ENCODE assay signal across 26 cellular contexts in the genomic region with DNA sequence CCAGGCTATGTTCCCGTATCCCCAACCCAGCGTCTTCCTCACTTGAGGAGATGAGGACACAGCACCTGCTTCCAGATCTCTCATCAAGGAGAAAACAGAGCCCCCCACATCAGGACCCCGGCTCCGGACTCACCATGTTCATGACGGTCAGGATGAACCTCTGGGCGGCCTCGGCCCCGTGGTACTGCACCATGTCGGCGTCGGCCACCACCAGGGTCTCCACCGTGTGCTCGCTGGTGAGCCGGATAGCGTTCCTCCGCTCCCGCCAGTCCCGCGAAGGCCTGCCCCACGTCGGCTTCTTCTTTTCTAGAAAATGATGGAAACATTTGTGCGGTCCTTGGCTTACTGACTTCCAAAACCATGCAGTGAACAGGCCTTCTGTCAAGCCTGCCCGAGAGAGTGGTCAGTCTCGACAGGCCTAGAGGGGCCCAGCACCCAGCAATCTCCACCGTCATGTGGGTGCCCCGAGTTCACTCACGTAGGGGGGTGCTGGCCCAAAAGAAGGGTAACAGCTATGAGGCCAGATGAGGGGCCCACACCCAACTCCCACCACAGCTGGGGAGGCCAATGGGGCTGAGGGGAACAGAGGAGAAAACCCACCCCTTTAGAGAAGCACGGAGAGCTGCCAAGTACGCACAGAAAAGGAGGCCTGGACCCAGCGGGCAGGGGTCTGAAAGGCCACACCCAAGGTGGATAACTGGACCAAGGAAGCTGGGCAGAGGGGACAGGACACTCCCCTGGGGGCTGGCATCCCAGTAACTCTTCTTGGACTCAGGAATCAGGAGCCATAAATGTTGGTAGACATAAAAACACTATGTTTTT.
"Had no signal": no experiment of that assay in that cellular context is flagged by ENCODE, and none has a peak within 500 bp of the region (broad histone marks: within the 10 kb centered on the region; RNA-seq: fewer than 3 reads in every experiment).

No MANE protein-coding gene starts in this region.

- H3K4me1 ChIP-seq: stomach, thyroid gland, upper lobe of left lung, vagina had no signal

- H3K9me3 ChIP-seq: pancreas, psoas muscle, right lobe of liver, sigmoid colon, stomach, thoracic aorta, thyroid gland, tibial nerve, upper lobe of left lung, vagina had no signal

- H3K27me3 Mint-ChIP-seq: naive thymus-derived CD8-positive, alpha-beta T cell; progenitor cell of endocrine pancreas; stimulated activated naive CD8-positive, alpha-beta T cell treated with anti-CD3 and anti-CD28 coated beads, Interleukin-15, Interleukin-2, amounts not matched to agents 100 ng/mL and 50 ng/mL, for 24 hours had no signal

- H3K36me3 Mint-ChIP-seq: natural killer cell treated with Interleukin-12 subunit alpha and Interleukin-12 subunit beta and Interleukin-15 and Interleukin-18, amount 100 ng/mL, for 72 hours; stimulated activated effector memory CD8-positive, alpha-beta T cell treated with anti-CD3 and anti-CD28 coated beads, Interleukin-12 subunit alpha, Interleukin-12 subunit beta, amount 100 ng/mL, for 72 hours; stimulated activated naive B cell treated with anti-CD40 and anti-IgM and Interleukin-4, amounts not matched to agents 10 μg/mL and 1 μg/mL and 100 μg/mL, for 72 hours had no signal

- H3K4me1 Mint-ChIP-seq: neural crest cell; stimulated activated effector memory CD8-positive, alpha-beta T cell treated with anti-CD3 and anti-CD28 coated beads, Interleukin-12 subunit alpha, Interleukin-12 subunit beta, amount 100 ng/mL, for 72 hours; stimulated activated naive B cell treated with anti-CD40 and anti-IgM and Interleukin-4, amounts not matched to agents 10 μg/mL and 1 μg/mL and 100 μg/mL, for 72 hours had no signal

- H3K27ac ChIP-seq: pancreas, psoas muscle, right lobe of liver, sigmoid colon, stomach, thoracic aorta, thyroid gland, tibial nerve, upper lobe of left lung, vagina had no signal

- H3K4me3 Mint-ChIP-seq: naive thymus-derived CD8-positive, alpha-beta T cell; natural killer cell treated with Interleukin-12 subunit alpha and Interleukin-12 subunit beta and Interleukin-15 and Interleukin-18, amount 100 ng/mL, for 72 hours; nephron progenitor cell; neural crest cell; stimulated activated effector memory CD8-positive, alpha-beta T cell treated with anti-CD3 and anti-CD28 coated beads, Interleukin-12 subunit alpha, Interleukin-12 subunit beta, amount 100 ng/mL, for 72 hours; stimulated activated naive B cell treated with anti-CD40 and anti-IgM and Interleukin-4, amounts not matched to agents 10 μg/mL and 1 μg/mL and 100 μg/mL, for 72 hours; stimulated activated naive CD8-positive, alpha-beta T cell treated with anti-CD3 and anti-CD28 coated beads, Interleukin-15, Interleukin-2, amounts not matched to agents 100 ng/mL and 50 ng/mL, for 24 hours had no signal

- H3K27ac Mint-ChIP-seq: natural killer cell treated with Interleukin-12 subunit alpha and Interleukin-12 subunit beta and Interleukin-15 and Interleukin-18, amount 100 ng/mL, for 72 hours; nephron progenitor cell; progenitor cell of endocrine pancreas; stimulated activated naive B cell treated with anti-CD40 and anti-IgM and Interleukin-4, amounts not matched to agents 10 μg/mL and 1 μg/mL and 100 μg/mL, for 72 hours; stimulated activated naive CD8-positive, alpha-beta T cell treated with anti-CD3 and anti-CD28 coated beads, Interleukin-15, Interleukin-2, amounts not matched to agents 100 ng/mL and 50 ng/mL, for 24 hours had no signal

- H3K36me3 ChIP-seq: pancreas, right lobe of liver, sigmoid colon, stomach, thoracic aorta, thyroid gland, tibial nerve, upper lobe of left lung, vagina had no signal

- DNase-seq: naive thymus-derived CD8-positive, alpha-beta T cell; nephron progenitor cell; occipital lobe; psoas muscle; right lobe of liver; sigmoid colon; small intestine; stimulated activated CD4-positive, alpha-beta T cell treated with anti-CD3 and anti-CD28 coated beads, Interleukin-15, amount 100 ng/mL, for 24 hours; stimulated activated CD4-positive, alpha-beta T cell treated with anti-CD3 and anti-CD28 coated beads, Interleukin-2, amount 100 ng/mL, for 24 hours; stimulated activated CD4-positive, alpha-beta T cell treated with anti-CD3 and anti-CD28 coated beads, Interleukin-2, amount 100 ng/mL, for 48 hours; stimulated activated CD4-positive, alpha-beta T cell treated with anti-CD3 and anti-CD28 coated beads, Interleukin-4, amount 100 ng/mL, for 24 hours; stimulated activated naive B cell treated with anti-CD40 and anti-IgM and Interleukin-4, amounts not matched to agents 10 μg/mL and 1 μg/mL and 100 μg/mL, for 72 hours; stimulated activated naive CD4-positive, alpha-beta T cell treated with Interleukin-2 at 50 U/mL for 16 hours; stomach; thyroid gland; trophoblast cell had no signal

- H3K4me3 ChIP-seq: pancreas, psoas muscle, right lobe of liver, sigmoid colon, stomach, thoracic aorta, thyroid gland, tibial nerve, upper lobe of left lung, vagina had no signal

- H3K27me3 ChIP-seq: pancreas, right lobe of liver, stomach, thyroid gland, tibial nerve, upper lobe of left lung, vagina had no signal

- H3K9me3 Mint-ChIP-seq: natural killer cell treated with Interleukin-12 subunit alpha and Interleukin-12 subunit beta and Interleukin-15 and Interleukin-18, amount 100 ng/mL, for 72 hours; nephron progenitor cell; neural crest cell; stimulated activated effector memory CD8-positive, alpha-beta T cell treated with anti-CD3 and anti-CD28 coated beads, Interleukin-12 subunit alpha, Interleukin-12 subunit beta, amount 100 ng/mL, for 72 hours; stimulated activated naive CD8-positive, alpha-beta T cell treated with anti-CD3 and anti-CD28 coated beads, Interleukin-15, Interleukin-2, amounts not matched to agents 100 ng/mL and 50 ng/mL, for 24 hours had no signal
